Comparison of ENCODE assay signal across 8 cellular contexts in genomic region chr7:73005693-73006447, GRCh38. TPM values are rescaled to one million over a fixed set of nuclear protein-coding genes. Genes with fewer than 3 reads are reported as not detected.
DNase-seq lines count a peak whose midpoint lies in the region; ATAC-seq and TF ChIP-seq lines count a peak whose summit lies in the region.
"Not testable (repeated sequence)": the region's sequence is repeated elsewhere in the genome, so short reads cannot be mapped to it uniquely, and the experiment has no call there.

No MANE protein-coding gene starts in this region.

- not testable (repeated sequence) for H3K27me3 Mint-ChIP-seq in activated naive CD8-positive, alpha-beta T cell; natural killer cell treated with Interleukin-12 subunit alpha and Interleukin-12 subunit beta and Interleukin-15 and Interleukin-18, amount 100 ng/mL, for 72 hours

- not testable (repeated sequence) for H3K36me3 ChIP-seq in gastroesophageal sphincter

- peak overlapping the region; percentile 99 for H3K27ac Mint-ChIP-seq in activated naive CD8-positive, alpha-beta T cell
- peak overlapping the region; percentile 92 to 94 for H3K27ac Mint-ChIP-seq in natural killer cell treated with Interleukin-12 subunit alpha and Interleukin-12 subunit beta and Interleukin-15 and Interleukin-18, amount 100 ng/mL, for 72 hours

- peak; percentile 81 for DNase-seq in CD1c-positive myeloid dendritic cell (ENCODE audit: extremely low spot score)
- DNase-seq in T-helper 1 cell = peak; percentile 80 to 95 (median 83)
- DNase-seq in natural killer cell treated with Interleukin-12 subunit alpha and Interleukin-12 subunit beta and Interleukin-15 and Interleukin-18, amount 100 ng/mL, for 72 hours (ENCODE audit: low spot score) = peak; percentile 90
- peak; percentile 70 for DNase-seq in stimulated activated CD8-positive, alpha-beta memory T cell treated with anti-CD3 and anti-CD28 coated beads, Interleukin-15, amount 100 ng/mL, for 24 hours (ENCODE audit: low read depth)

- peak overlapping the region; percentile 61 to 71 for H3K4me3 ChIP-seq in gastroesophageal sphincter

- H3K36me3 Mint-ChIP-seq in activated naive CD8-positive, alpha-beta T cell; natural killer cell treated with Interleukin-12 subunit alpha and Interleukin-12 subunit beta and Interleukin-15 and Interleukin-18, amount 100 ng/mL, for 72 hours: not testable (repeated sequence)

- WGBS in gastroesophageal sphincter (ENCODE audit: low coverage in 1 of 2), 2 donors = 1% methylated on average over 16 of the region's 66 CpGs; no CpG with 5 or more reads in 1 of the 2 donors

- H3K4me1 Mint-ChIP-seq in activated naive CD8-positive, alpha-beta T cell (ENCODE audit: low read depth); natural killer cell treated with Interleukin-12 subunit alpha and Interleukin-12 subunit beta and Interleukin-15 and Interleukin-18, amount 100 ng/mL, for 72 hours (ENCODE audit: low read depth in 2 of 2): not testable (repeated sequence)

- not testable (repeated sequence) for H3K9me3 Mint-ChIP-seq in activated naive CD8-positive, alpha-beta T cell (ENCODE audit: low read depth); natural killer cell treated with Interleukin-12 subunit alpha and Interleukin-12 subunit beta and Interleukin-15 and Interleukin-18, amount 100 ng/mL, for 72 hours

- not testable (repeated sequence) for H3K9me3 ChIP-seq in gastroesophageal sphincter

- H3K27ac ChIP-seq in gastroesophageal sphincter = peak overlapping the region; percentile 89 to 95 (median 93)

- H3K4me3 Mint-ChIP-seq in activated naive CD8-positive, alpha-beta T cell = peak overlapping the region; percentile 95
- H3K4me3 Mint-ChIP-seq in natural killer cell treated with Interleukin-12 subunit alpha and Interleukin-12 subunit beta and Interleukin-15 and Interleukin-18, amount 100 ng/mL, for 72 hours = peak overlapping the region; percentile 94

- TF ChIP-seq CTCF in gastroesophageal sphincter (IDR thresholded peaks at IDR 0.05) = not testable (repeated sequence)

- TF ChIP-seq POLR2A in gastroesophageal sphincter (IDR thresholded peaks at IDR 0.05) = peak; percentile 81 to 91

- not testable (repeated sequence) for H3K27me3 ChIP-seq in gastroesophageal sphincter

- peak; percentile 67 for ATAC-seq in GM21360 (IDR thresholded peaks at IDR 0.05; ENCODE audit: unreplicated experiment)
- peak; percentile 83 for ATAC-seq in HG03354 (IDR thresholded peaks at IDR 0.05; ENCODE audit: poor library complexity, severe bottlenecking, unreplicated experiment)
- ATAC-seq in gastroesophageal sphincter = peak; percentile 95
- ATAC-seq in natural killer cell treated with Interleukin-12 subunit alpha and Interleukin-12 subunit beta and Interleukin-15 and Interleukin-18, amount 100 ng/mL, for 72 hours = peak; percentile 95 to 96

- TF ChIP-seq EP300 in gastroesophageal sphincter (IDR thresholded peaks at IDR 0.05) = not testable (repeated sequence)

- H3K4me1 ChIP-seq in gastroesophageal sphincter = peaks cover 0 to 12% (median 3%) of the 10 kb centered on the region in 3 donors

RNA-seq across cellular contexts. Expression of gene SPDYE8, which starts 23.7 kb away (rescaled TPM):
- total RNA-seq in gastroesophageal sphincter = not detected
- not detected for total RNA-seq in natural killer cell treated with Interleukin-12 subunit alpha and Interleukin-12 subunit beta and Interleukin-15 and Interleukin-18, amount 100 ng/mL, for 72 hours

RNA-seq across cellular contexts. Expression of gene TRIM74, which starts 36.6 kb away (rescaled TPM):
- 1 to 10 TPM in 1 of 4 donors, not detected in 3; 2.6 TPM for total RNA-seq in gastroesophageal sphincter
- under 1 TPM in 1 of 2 donors, not detected in 1; 0.78 TPM for total RNA-seq in natural killer cell treated with Interleukin-12 subunit alpha and Interleukin-12 subunit beta and Interleukin-15 and Interleukin-18, amount 100 ng/mL, for 72 hours

RNA-seq across cellular contexts. Expression of gene SPDYE11, which starts 51.8 kb away (rescaled TPM):
- total RNA-seq in gastroesophageal sphincter = not detected
- not detected for total RNA-seq in natural killer cell treated with Interleukin-12 subunit alpha and Interleukin-12 subunit beta and Interleukin-15 and Interleukin-18, amount 100 ng/mL, for 72 hours

Comparison
In these comparisons a context has a peak if more than half of its experiments do, and no peak if none do; other contexts are left out.
1. Peak in every context shown above with its lines: DNase-seq, ATAC-seq, H3K4me3 ChIP-seq and H3K27ac ChIP-seq.